23 cellular contexts compared by ENCODE assay signal in genomic region chr10:132707776-132708171, GRCh38.
DNase-seq lines count a peak whose midpoint lies in the region; ATAC-seq and TF ChIP-seq lines count a peak whose summit lies in the region.
"Had no signal": no experiment of that assay in that cellular context is flagged by ENCODE, and none has a peak within 500 bp of the region (broad histone marks: within the 10 kb centered on the region; RNA-seq: fewer than 3 reads in every experiment).

No MANE protein-coding gene starts in this region.

- no peaks in the 10 kb centered on the region for H3K27me3 Mint-ChIP-seq in T-helper 17 cell
- H3K27me3 Mint-ChIP-seq: activated CD4-positive, alpha-beta memory T cell treated with anti-CD3 and anti-CD28 coated beads, Interleukin-2, amount 10 ng/mL, durations not matched to agents 7 days and 5 days; activated naive CD8-positive, alpha-beta T cell treated with anti-CD3 and anti-CD28 coated beads for 36 hours; activated T-helper 17 cell treated with anti-CD3 and anti-CD28 coated beads, Interleukin-2, amount 50 U/mL, for 72 hours; central memory CD8-positive, alpha-beta T cell; progenitor cell of endocrine pancreas had no signal

- H3K27ac ChIP-seq in RWPE2 (ENCODE audit: poor library complexity, severe bottlenecking) (no peak overlapping the region), sigmoid colon (no peak overlapping the region), SJCRH30 (no peak overlapping the region)
- H3K27ac ChIP-seq: C4-2B, SJSA1, thyroid gland had no signal

- H3K27me3 ChIP-seq in BE2C (no peaks in the 10 kb centered on the region), RWPE2 (ENCODE audit: insufficient read depth, poor library complexity, severe bottlenecking) (no peaks in the 10 kb centered on the region), sigmoid colon (no peaks in the 10 kb centered on the region), SJCRH30 (no peaks in the 10 kb centered on the region)
- H3K27me3 ChIP-seq: SJSA1, thyroid gland had no signal

- ATAC-seq in RWPE2 (ENCODE audit: low read depth) = no peak
- no peak for ATAC-seq in left ventricle myocardium superior
- no peak for ATAC-seq in T-helper 17 cell
- ATAC-seq: activated T-helper 17 cell treated with anti-CD3 and anti-CD28 coated beads, Interleukin-2, amount 50 U/mL, for 72 hours; stimulated activated naive CD8-positive, alpha-beta T cell treated with anti-CD3 and anti-CD28 coated beads, Interleukin-15, Interleukin-2, amounts not matched to agents 100 U/mL and 50 U/mL, for 24 hours had no signal

- no peak overlapping the region for H3K27ac Mint-ChIP-seq in T-helper 17 cell
- H3K27ac Mint-ChIP-seq: activated CD4-positive, alpha-beta memory T cell treated with anti-CD3 and anti-CD28 coated beads, Interleukin-2, amount 10 ng/mL, durations not matched to agents 7 days and 5 days; activated naive CD8-positive, alpha-beta T cell treated with anti-CD3 and anti-CD28 coated beads for 36 hours; activated T-helper 17 cell treated with anti-CD3 and anti-CD28 coated beads, Interleukin-2, amount 50 U/mL, for 72 hours; progenitor cell of endocrine pancreas had no signal

- TF ChIP-seq POLR2A in sigmoid colon (IDR thresholded peaks at IDR 0.05) = no peak

- DNase-seq in BE2C (peak; percentile 2), RWPE2 (ENCODE audit: low spot score) (peak; percentile 39), left ventricle myocardium superior (peak; percentile 17), sigmoid colon (peak; percentile 46), SJCRH30 (no peak), T-helper 1 cell (no peak), T-helper 17 cell (no peak)
- DNase-seq: activated CD4-positive, alpha-beta memory T cell treated with anti-CD3 and anti-CD28 coated beads, Interleukin-2, amount 10 ng/mL, durations not matched to agents 7 days and 5 days; activated CD8-positive, alpha-beta memory T cell treated with anti-CD3 and anti-CD28 coated beads, Interleukin-2, amount 50 U/mL, for 48 hours; activated naive CD8-positive, alpha-beta T cell treated with anti-CD3 and anti-CD28 coated beads for 36 hours; DMS79 treated with DMSO at 0.1 percent for 48 hours; KBM-7; mammary epithelial cell; NCI-H1105 treated with DMSO at 0.1 percent for 48 hours; NCI-H1930; stimulated activated naive CD8-positive, alpha-beta T cell treated with anti-CD3 and anti-CD28 coated beads, Interleukin-15, Interleukin-2, amounts not matched to agents 100 U/mL and 50 U/mL, for 24 hours had no signal

- no peaks in the 10 kb centered on the region for H3K36me3 ChIP-seq in BE2C
- H3K36me3 ChIP-seq in RWPE2 (ENCODE audit: low read depth) = peaks cover 9% of the 10 kb centered on the region
- H3K36me3 ChIP-seq in sigmoid colon = peaks cover 0 to 56% (median 28%) of the 10 kb centered on the region in 4 donors
- H3K36me3 ChIP-seq in SJCRH30 = no peaks in the 10 kb centered on the region
- H3K36me3 ChIP-seq: HAP-1 had no signal

- no peaks in the 10 kb centered on the region for H3K4me1 Mint-ChIP-seq in T-helper 17 cell
- H3K4me1 Mint-ChIP-seq: activated CD4-positive, alpha-beta memory T cell treated with anti-CD3 and anti-CD28 coated beads, Interleukin-2, amount 10 ng/mL, durations not matched to agents 7 days and 5 days; activated naive CD8-positive, alpha-beta T cell treated with anti-CD3 and anti-CD28 coated beads for 36 hours; central memory CD8-positive, alpha-beta T cell had no signal

- H3K4me3 ChIP-seq in BE2C (ENCODE audit: low read depth, low read length) = no peak overlapping the region
- H3K4me3 ChIP-seq in RWPE2 (ENCODE audit: severe bottlenecking) = no peak overlapping the region
- H3K4me3 ChIP-seq in sigmoid colon = no peak overlapping the region
- H3K4me3 ChIP-seq in SJCRH30 = no peak overlapping the region
- H3K4me3 ChIP-seq: HAP-1, SJSA1, thyroid gland had no signal

- H3K9me3 ChIP-seq in BE2C = no peaks in the 10 kb centered on the region
- peaks cover 3% of the 10 kb centered on the region for H3K9me3 ChIP-seq in RWPE2 (ENCODE audit: severe bottlenecking)
- peaks cover 0 to 6% (median 2%) of the 10 kb centered on the region in 4 donors for H3K9me3 ChIP-seq in sigmoid colon
- H3K9me3 ChIP-seq in SJCRH30 (replicated peaks) = no peaks in the 10 kb centered on the region
- no peaks in the 10 kb centered on the region for H3K9me3 ChIP-seq in T-helper 17 cell (ENCODE audit: control insufficient read depth, low read length, poor library complexity, severe bottlenecking)
- H3K9me3 ChIP-seq: HAP-1, thyroid gland had no signal

- H3K4me3 Mint-ChIP-seq in T-helper 17 cell = no peak overlapping the region
- H3K4me3 Mint-ChIP-seq: activated CD4-positive, alpha-beta memory T cell treated with anti-CD3 and anti-CD28 coated beads, Interleukin-2, amount 10 ng/mL, durations not matched to agents 7 days and 5 days; activated naive CD8-positive, alpha-beta T cell treated with anti-CD3 and anti-CD28 coated beads for 36 hours; activated T-helper 17 cell treated with anti-CD3 and anti-CD28 coated beads, Interleukin-2, amount 50 U/mL, for 72 hours; central memory CD8-positive, alpha-beta T cell had no signal

- TF ChIP-seq EP300 in sigmoid colon (IDR thresholded peaks at IDR 0.05) = no peak

- WGBS in sigmoid colon, 2 donors = 95 to 96% methylated on average over 15 of the region's 15 CpGs

- intact Hi-C loops in left ventricle myocardium superior (cut with micrococcal nuclease) (no loop called here), sigmoid colon (cut with DNase I) (no loop called here)

- TF ChIP-seq CTCF in BE2C (IDR thresholded peaks at IDR 0.05; ENCODE audit: low read depth, low read length) (no peak), RWPE2 (IDR thresholded peaks at IDR 0.05; ENCODE audit: poor library complexity, severe bottlenecking) (no peak), sigmoid colon (IDR thresholded peaks at IDR 0.05) (no peak)

- H3K36me3 Mint-ChIP-seq in T-helper 17 cell (ENCODE audit: low read depth) = peaks cover 5% of the 10 kb centered on the region

- H3K4me1 ChIP-seq in BE2C (no peaks in the 10 kb centered on the region), RWPE2 (ENCODE audit: insufficient read depth, poor library complexity, severe bottlenecking) (no peaks in the 10 kb centered on the region), sigmoid colon (no peaks in the 10 kb centered on the region), SJCRH30 (no peaks in the 10 kb centered on the region)
- H3K4me1 ChIP-seq: HAP-1, thyroid gland had no signal

Comparison
In these comparisons a context has a peak if more than half of its experiments do, and no peak if none do; other contexts are left out.
1. DNase-seq: peak in BE2C (single experiment), RWPE2 (single experiment), left ventricle myocardium superior (single experiment) and sigmoid colon (single experiment); none in SJCRH30 (0 of 2), T-helper 1 cell (0 of 5) and T-helper 17 cell (0 of 3).